In genomic region chr3:38114875-38115644, GRCh38 we compare ENCODE assay signal across 20 cellular contexts. TPM values are rescaled to one million over a fixed set of nuclear protein-coding genes. Genes with fewer than 3 reads are reported as not detected.
A peak's percentile ranks its signal among the peaks of the same experiment; 100 is the strongest.
DNase-seq lines count a peak whose midpoint lies in the region; ATAC-seq and TF ChIP-seq lines count a peak whose summit lies in the region.
"Had no signal": no experiment of that assay in that cellular context is flagged by ENCODE, and none has a peak within 500 bp of the region (broad histone marks: within the 10 kb centered on the region; RNA-seq: fewer than 3 reads in every experiment).

No MANE protein-coding gene starts in this region.

- TF ChIP-seq CTCF in WTC11 (IDR thresholded peaks at IDR 0.05): no peak
- no peak for TF ChIP-seq CTCF in RWPE1 (conservative IDR thresholded peaks at IDR 0.05; ENCODE audit: low read depth)

- POLR2A ChIA-PET in WTC11 (lab: Charles Lee) (no interaction called here), RWPE1 (lab: Yijun Ruan, JAX; ENCODE audit: low non-redundant PET) (no interaction called here)

- DNase-seq in activated naive CD4-positive, alpha-beta T cell treated with anti-CD3 and anti-CD28 coated beads for 36 hours: no peak
- no peak for DNase-seq in activated naive CD4-positive, alpha-beta T cell treated with anti-CD3 and anti-CD28 coated beads, Interleukin-2, amount 50 U/mL, for 16 hours
- peak; percentile 4 for DNase-seq in WTC11 (ENCODE audit: low spot score)
- peak; percentile 26 for DNase-seq in left kidney (ENCODE audit: low read depth, low spot score)
- DNase-seq in stimulated activated effector memory CD8-positive, alpha-beta T cell treated with anti-CD3 and anti-CD28 coated beads, Interleukin-12 subunit alpha, Interleukin-12 subunit beta, amount 100 ng/mL, for 72 hours (ENCODE audit: low spot score in 2 of 2): no peak
- no peak for DNase-seq in RWPE1 (ENCODE audit: low spot score)
- DNase-seq in middle frontal gyrus (ENCODE audit: extremely low spot score, low spot score): no peak
- no peak for DNase-seq in HPDE6-E6E7 (ENCODE audit: extremely low spot score)
- DNase-seq: activated CD4-positive, CD25-positive, alpha-beta regulatory T cell; activated naive CD8-positive, alpha-beta T cell treated with anti-CD3 and anti-CD28 coated beads, Interleukin-2, amount 50 U/mL, for 24 hours; glutamatergic neuron; KBM-7; NCI-H1048; NCI-H2081 treated with DMSO at 0.1 percent for 48 hours; NCI-H510A treated with DMSO at 0.1 percent for 48 hours; right cardiac atrium; SIG-M5 had no signal

- H3K36me3 Mint-ChIP-seq in activated naive CD4-positive, alpha-beta T cell treated with anti-CD3 and anti-CD28 coated beads for 36 hours (ENCODE audit: low read depth): no peaks in the 10 kb centered on the region
- no peaks in the 10 kb centered on the region for H3K36me3 Mint-ChIP-seq in WTC11
- H3K36me3 Mint-ChIP-seq in stimulated activated effector memory CD8-positive, alpha-beta T cell treated with anti-CD3 and anti-CD28 coated beads, Interleukin-12 subunit alpha, Interleukin-12 subunit beta, amount 100 ng/mL, for 72 hours: peaks cover 7% of the 10 kb centered on the region

- H3K4me1 Mint-ChIP-seq in activated naive CD4-positive, alpha-beta T cell treated with anti-CD3 and anti-CD28 coated beads for 36 hours (ENCODE audit: low read depth): peaks cover 4% of the 10 kb centered on the region
- no peaks in the 10 kb centered on the region for H3K4me1 Mint-ChIP-seq in WTC11
- H3K4me1 Mint-ChIP-seq in stimulated activated effector memory CD8-positive, alpha-beta T cell treated with anti-CD3 and anti-CD28 coated beads, Interleukin-12 subunit alpha, Interleukin-12 subunit beta, amount 100 ng/mL, for 72 hours: peaks cover 18% of the 10 kb centered on the region
- H3K4me1 Mint-ChIP-seq: neural crest cell had no signal

- H3K4me3 Mint-ChIP-seq in activated naive CD4-positive, alpha-beta T cell treated with anti-CD3 and anti-CD28 coated beads for 36 hours: no peak overlapping the region
- H3K4me3 Mint-ChIP-seq in WTC11: no peak overlapping the region
- no peak overlapping the region for H3K4me3 Mint-ChIP-seq in stimulated activated effector memory CD8-positive, alpha-beta T cell treated with anti-CD3 and anti-CD28 coated beads, Interleukin-12 subunit alpha, Interleukin-12 subunit beta, amount 100 ng/mL, for 72 hours
- H3K4me3 Mint-ChIP-seq: activated naive CD8-positive, alpha-beta T cell treated with anti-CD3 and anti-CD28 coated beads, Interleukin-2, amount 50 U/mL, for 24 hours; neural crest cell; T-helper 1 cell treated with Interleukin-12 subunit alpha and Interleukin-12 subunit beta and Interleukin-4 antibody, amounts not matched to agents 30 μg/mL and 1 μg/mL, for 36 hours had no signal

- H3K27me3 Mint-ChIP-seq in activated naive CD4-positive, alpha-beta T cell treated with anti-CD3 and anti-CD28 coated beads for 36 hours (ENCODE audit: low read depth): no peaks in the 10 kb centered on the region
- peaks cover 6% of the 10 kb centered on the region for H3K27me3 Mint-ChIP-seq in WTC11 (ENCODE audit: low read depth)
- H3K27me3 Mint-ChIP-seq: activated naive CD8-positive, alpha-beta T cell treated with anti-CD3 and anti-CD28 coated beads, Interleukin-2, amount 50 U/mL, for 24 hours had no signal

- no peaks in the 10 kb centered on the region for H3K9me3 Mint-ChIP-seq in activated naive CD4-positive, alpha-beta T cell treated with anti-CD3 and anti-CD28 coated beads for 36 hours
- no peaks in the 10 kb centered on the region for H3K9me3 Mint-ChIP-seq in WTC11
- H3K9me3 Mint-ChIP-seq in stimulated activated effector memory CD8-positive, alpha-beta T cell treated with anti-CD3 and anti-CD28 coated beads, Interleukin-12 subunit alpha, Interleukin-12 subunit beta, amount 100 ng/mL, for 72 hours: no peaks in the 10 kb centered on the region
- H3K9me3 Mint-ChIP-seq: activated naive CD8-positive, alpha-beta T cell treated with anti-CD3 and anti-CD28 coated beads, Interleukin-2, amount 50 U/mL, for 24 hours; neural crest cell; T-helper 1 cell treated with Interleukin-12 subunit alpha and Interleukin-12 subunit beta and Interleukin-4 antibody, amounts not matched to agents 30 μg/mL and 1 μg/mL, for 36 hours had no signal

- CTCF ChIA-PET in activated naive CD4-positive, alpha-beta T cell treated with anti-CD3 and anti-CD28 coated beads for 36 hours (lab: Charles Lee): interaction anchor here (0.8 to 4.5 kb wide), 2 partner anchors 13 to 231 kb away, joined by 3 to 31 read pairs; partner anchors contain the start of gene XYLB
- CTCF ChIA-PET in WTC11 (lab: Charles Lee): interaction anchor here (1.7 kb wide), 1 partner anchor 232 kb away, joined by 3 read pairs; the partner anchor contains the start of gene XYLB
- CTCF ChIA-PET in RWPE1 (lab: Yijun Ruan, JAX): interaction anchor here (1.6 kb wide), 1 partner anchor 13 kb away, joined by 4 read pairs; no protein-coding TSS in a partner anchor

- H3K27ac ChIP-seq in RWPE1: no peak overlapping the region
- H3K27ac ChIP-seq: dorsolateral prefrontal cortex had no signal

- intact Hi-C loops in activated naive CD4-positive, alpha-beta T cell treated with anti-CD3 and anti-CD28 coated beads for 36 hours (cut with micrococcal nuclease): loop anchor here (5.0 to 10.0 kb wide), 2 partner anchors 167 to 260 kb away; partner anchors contain the start of gene SLC22A14

- peak overlapping the region; percentile 8 for H3K27ac Mint-ChIP-seq in activated naive CD4-positive, alpha-beta T cell treated with anti-CD3 and anti-CD28 coated beads for 36 hours
- H3K27ac Mint-ChIP-seq in WTC11: no peak overlapping the region; the same call in 1 of the 2 replicates
- peak overlapping the region; percentile 55 for H3K27ac Mint-ChIP-seq in stimulated activated effector memory CD8-positive, alpha-beta T cell treated with anti-CD3 and anti-CD28 coated beads, Interleukin-12 subunit alpha, Interleukin-12 subunit beta, amount 100 ng/mL, for 72 hours
- H3K27ac Mint-ChIP-seq: activated naive CD8-positive, alpha-beta T cell treated with anti-CD3 and anti-CD28 coated beads, Interleukin-2, amount 50 U/mL, for 24 hours; T-helper 1 cell treated with Interleukin-12 subunit alpha and Interleukin-12 subunit beta and Interleukin-4 antibody, amounts not matched to agents 30 μg/mL and 1 μg/mL, for 36 hours had no signal

- no peak for ATAC-seq in WTC11
- ATAC-seq in stimulated activated effector memory CD8-positive, alpha-beta T cell treated with anti-CD3 and anti-CD28 coated beads, Interleukin-12 subunit alpha, Interleukin-12 subunit beta, amount 100 ng/mL, for 72 hours: no peak
- ATAC-seq: activated naive CD8-positive, alpha-beta T cell treated with anti-CD3 and anti-CD28 coated beads, Interleukin-2, amount 50 U/mL, for 24 hours; right cardiac atrium had no signal

TF ChIP-seq in WTC11, 78 proteins besides CTCF, POLR2A, EP300 and RAD21:
- TF ChIP-seq RORB (CRISPR knock-in tag; IDR thresholded peaks at IDR 0.05): no peak
- TF ChIP-seq ZNF423 (CRISPR knock-in tag; IDR thresholded peaks at IDR 0.05): no peak
- no peak for TF ChIP-seq NR3C1 (CRISPR knock-in tag; conservative IDR thresholded peaks at IDR 0.05; ENCODE audit: low read depth)
- no peak for TF ChIP-seq ZNF232 (CRISPR knock-in tag; IDR thresholded peaks at IDR 0.05)
- TF ChIP-seq ATF3 (CRISPR knock-in tag; conservative IDR thresholded peaks at IDR 0.05): no peak
- TF ChIP-seq GRHL2 (CRISPR knock-in tag; IDR thresholded peaks at IDR 0.05; ENCODE audit: insufficient replicate concordance, severe bottlenecking): no peak
- TF ChIP-seq FOXP4 (CRISPR knock-in tag; IDR thresholded peaks at IDR 0.05): no peak
- no peak for TF ChIP-seq ZBTB43 (CRISPR knock-in tag; IDR thresholded peaks at IDR 0.05)
- TF ChIP-seq EMX1 (CRISPR knock-in tag; IDR thresholded peaks at IDR 0.05): no peak

RNA-seq across cellular contexts. Expression of gene ACAA1, which starts 21.9 kb away (rescaled TPM):
- 10 to 100 TPM; 57.5 to 58.7 TPM for total RNA-seq in activated naive CD4-positive, alpha-beta T cell treated with anti-CD3 and anti-CD28 coated beads for 36 hours
- 34.4 to 46.5 TPM (median 39.0 TPM) in 3 replicates for total RNA-seq in WTC11 (2021)

RNA-seq across cellular contexts. Expression of gene MYD88, which starts 23.4 kb away (rescaled TPM):
- 10 to 100 TPM; 16.6 to 19.3 TPM for total RNA-seq in activated naive CD4-positive, alpha-beta T cell treated with anti-CD3 and anti-CD28 coated beads for 36 hours
- total RNA-seq in WTC11 (2021): 18.1 to 19.2 TPM (median 19.2 TPM) in 3 replicates

RNA-seq across cellular contexts. Expression of gene OXSR1, which starts 50.3 kb away (rescaled TPM):
- total RNA-seq in activated naive CD4-positive, alpha-beta T cell treated with anti-CD3 and anti-CD28 coated beads for 36 hours: 10 to 100 TPM; 33.8 to 35.0 TPM
- 49.4 to 52.4 TPM (median 50.6 TPM) in 3 replicates for total RNA-seq in WTC11 (2021)

Comparison
In these comparisons a context has a peak if more than half of its experiments do, and no peak if none do; other contexts are left out.
1. DNase-seq: peak in WTC11 (single experiment) and left kidney (single experiment); none in activated naive CD4-positive, alpha-beta T cell treated with anti-CD3 and anti-CD28 coated beads for 36 hours (single experiment), activated naive CD4-positive, alpha-beta T cell treated with anti-CD3 and anti-CD28 coated beads, Interleukin-2, amount 50 U/mL, for 16 hours (single experiment), stimulated activated effector memory CD8-positive, alpha-beta T cell treated with anti-CD3 and anti-CD28 coated beads, Interleukin-12 subunit alpha, Interleukin-12 subunit beta, amount 100 ng/mL, for 72 hours (0 of 2), RWPE1 (single experiment), middle frontal gyrus (single experiment) and HPDE6-E6E7 (single experiment).